In genomic region chr19:37719927-37720265, GRCh38 we compare ENCODE assay signal across 8 cellular contexts. TPM values are rescaled to one million over a fixed set of nuclear protein-coding genes. Genes with fewer than 3 reads are reported as not detected.
A peak's percentile ranks its signal among the peaks of the same experiment; 100 is the strongest.
DNase-seq lines count a peak whose midpoint lies in the region; ATAC-seq and TF ChIP-seq lines count a peak whose summit lies in the region.

No MANE protein-coding gene starts in this region.

- H3K27me3 ChIP-seq in left ventricle myocardium inferior (ENCODE audit: low read depth) (no peaks in the 10 kb centered on the region), mucosa of rectum (ENCODE audit: control insufficient read depth in 2 of 2, insufficient read depth in 2 of 2, low read length in 2 of 2) (no peaks in the 10 kb centered on the region)

- no TSS peak for BruUV-seq in MCF 10A (replicated peaks; lab: Mats Ljungman, UMichigan)

- peak overlapping the region; percentile 85 for H3K27ac Mint-ChIP-seq in MCF 10A (ENCODE audit: low read depth, unreplicated experiment)

- peaks cover 21% of the 10 kb centered on the region for H3K36me3 Mint-ChIP-seq in MCF 10A (ENCODE audit: insufficient read depth, unreplicated experiment)

- intact Hi-C loops in left ventricle myocardium inferior (cut with micrococcal nuclease) (no loop called here), left ventricle myocardium superior (cut with micrococcal nuclease) (no loop called here), MCF 10A (cut with micrococcal nuclease) (loop anchor here (1.0 kb wide), 2 partner anchors 59 to 65 kb away; partner anchors contain the start of genes ZFP30 and ZNF573)

- H3K4me1 ChIP-seq in left ventricle myocardium inferior (peaks cover 20% of the 10 kb centered on the region), mucosa of rectum (ENCODE audit: control insufficient read depth in 2 of 2, insufficient read depth in 2 of 2, low read length in 2 of 2) (peaks cover 9 to 10% of the 10 kb centered on the region in 2 donors)

- H3K4me3 Mint-ChIP-seq in MCF 10A (ENCODE audit: unreplicated experiment): peak overlapping the region; percentile 96

- POLR2A ChIA-PET in MCF 10A (lab: Yijun Ruan, JAX): interaction anchor here (0.6 to 2.5 kb wide), 10 partner anchors 9 to 213 kb away, joined by 3 to 29 read pairs (median 4); partner anchors contain the start of genes ZFP30, ZNF540, ZNF571 and ZNF573

- peaks cover 5% of the 10 kb centered on the region for H3K36me3 ChIP-seq in left ventricle myocardium inferior
- H3K36me3 ChIP-seq in mucosa of rectum (ENCODE audit: control insufficient read depth in 2 of 2, insufficient read depth in 2 of 2, low read length in 2 of 2): no peaks in the 10 kb centered on the region

- H3K27ac ChIP-seq in left ventricle myocardium inferior (replicated peaks) (peak overlapping the region; percentile 87), mucosa of rectum (ENCODE audit: low read depth in 2 of 2, low read length in 2 of 2) (peak overlapping the region; percentile 52 to 75)

- H3K4me3 ChIP-seq in left ventricle myocardium inferior (peak overlapping the region; percentile 82), mucosa of rectum (ENCODE audit: low read length in 2 of 2) (peak overlapping the region; percentile 88)

- no peaks in the 10 kb centered on the region for H3K27me3 Mint-ChIP-seq in MCF 10A (ENCODE audit: insufficient read depth, unreplicated experiment)

- H3K9me3 ChIP-seq in left ventricle myocardium inferior (replicated peaks): no peaks in the 10 kb centered on the region
- no peaks in the 10 kb centered on the region for H3K9me3 ChIP-seq in mucosa of rectum (ENCODE audit: control insufficient read depth in 2 of 2, low read length in 2 of 2)

- no peaks in the 10 kb centered on the region for H3K9me3 Mint-ChIP-seq in MCF 10A (ENCODE audit: unreplicated experiment)

- no peak for DNase-seq in left ventricle myocardium inferior
- no peak for DNase-seq in left ventricle myocardium superior
- no peak for DNase-seq in MCF 10A (ENCODE audit: unreplicated experiment)
- DNase-seq in activated gamma-delta T cell (lab: John Stamatoyannopoulos, UW): no peak
- no peak for DNase-seq in NCI-H2081 treated with DMSO at 0.1 percent for 48 hours (lab: John Stamatoyannopoulos, UW)

- ATAC-seq in left ventricle myocardium superior (no peak), HG03457 (IDR thresholded peaks at IDR 0.05; ENCODE audit: unreplicated experiment) (no peak), HG03025 (IDR thresholded peaks at IDR 0.05; ENCODE audit: low FRiP score, unreplicated experiment) (no peak)

- TF ChIP-seq CTCF in left ventricle myocardium inferior (IDR thresholded peaks at IDR 0.05; ENCODE audit: borderline replicate concordance) (peak; percentile 20), MCF 10A (IDR thresholded peaks at IDR 0.05; ENCODE audit: unreplicated experiment) (no peak)

- CTCF ChIA-PET in MCF 10A (lab: Yijun Ruan, JAX): interaction anchor here (0.5 to 1.2 kb wide), 10 partner anchors 9 to 605 kb away, joined by 3 to 7 read pairs (median 3); no protein-coding TSS in a partner anchor

- H3K4me1 Mint-ChIP-seq in MCF 10A (ENCODE audit: insufficient read depth, unreplicated experiment): peaks cover 9% of the 10 kb centered on the region

- peak overlapping the region; percentile 17 to 81 for H3K9ac ChIP-seq in mucosa of rectum (ENCODE audit: low read depth in 1 of 2, low read length in 2 of 2)

RNA-seq across cellular contexts. Expression of gene ZNF607, which starts 0.3 kb away (rescaled TPM):
- 6.6 TPM for total RNA-seq in left ventricle myocardium inferior
- 9.3 TPM for total RNA-seq in left ventricle myocardium superior
- 3.0 and 3.4 TPM in 2 replicates for total RNA-seq in MCF 10A (2022)

RNA-seq across cellular contexts. Expression of gene ZNF573, which starts 59.5 kb away (rescaled TPM):
- total RNA-seq in left ventricle myocardium inferior (9.8 TPM), left ventricle myocardium superior (10.7 TPM), MCF 10A (2022) (6.1 and 11.9 TPM in 2 replicates)
